Comparison of ENCODE assay signal across 10 cellular contexts in the genomic region with DNA sequence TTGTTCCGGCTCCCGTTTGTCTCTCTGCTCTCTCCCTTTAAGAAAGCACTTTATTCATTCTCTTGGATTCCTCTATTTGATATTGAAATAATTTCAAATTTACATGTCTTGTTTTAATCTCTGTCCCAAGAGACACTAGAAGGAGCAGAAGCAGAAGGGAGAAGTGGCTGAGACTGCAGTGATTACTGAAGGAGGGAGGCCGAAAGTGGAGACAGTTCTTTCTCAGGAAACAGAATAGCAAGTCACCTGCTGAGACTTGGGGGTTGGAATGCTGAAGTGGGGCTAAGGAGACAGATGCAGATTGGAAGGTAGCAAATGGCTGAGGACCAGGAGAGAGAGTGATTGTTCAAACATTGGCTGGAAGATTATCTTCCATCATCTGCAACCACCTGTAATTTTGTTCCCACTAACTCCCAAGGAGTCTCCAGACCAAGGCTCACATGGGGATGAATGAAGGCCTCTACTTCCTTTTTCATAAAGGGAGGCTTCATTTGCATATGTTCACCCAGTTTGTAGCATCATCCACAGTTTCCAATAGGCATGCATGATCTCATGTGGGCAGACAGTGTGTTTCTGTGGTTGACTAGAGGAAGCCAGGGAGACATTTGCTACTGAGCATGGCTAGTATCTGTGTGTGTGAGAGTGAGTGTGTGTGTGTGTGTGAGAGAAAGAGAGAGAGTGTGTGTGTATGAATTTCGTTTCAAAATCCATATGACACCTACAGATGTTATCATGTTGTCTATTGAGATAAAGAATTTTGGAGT. TPM values are rescaled to one million over a fixed set of nuclear protein-coding genes. Genes with fewer than 3 reads are reported as not detected.
DNase-seq lines count a peak whose midpoint lies in the region; ATAC-seq and TF ChIP-seq lines count a peak whose summit lies in the region.
"Had no signal": no experiment of that assay in that cellular context is flagged by ENCODE, and none has a peak within 500 bp of the region (broad histone marks: within the 10 kb centered on the region; RNA-seq: fewer than 3 reads in every experiment).

No MANE protein-coding gene starts in this region.

- no peaks in the 10 kb centered on the region for H3K36me3 ChIP-seq in CD8-positive, alpha-beta memory T cell (ENCODE audit: insufficient read depth, low read length)
- no peaks in the 10 kb centered on the region for H3K36me3 ChIP-seq in Loucy (ENCODE audit: insufficient read depth, low read length)
- H3K36me3 ChIP-seq: cardiac muscle cell had no signal

- CTCF ChIA-PET in CD8-positive, alpha-beta memory T cell (lab: Charles Lee), result no interaction called here

- no peaks in the 10 kb centered on the region for H3K9me3 ChIP-seq in CD8-positive, alpha-beta memory T cell (ENCODE audit: low read length)
- H3K9me3 ChIP-seq in Loucy (ENCODE audit: insufficient read depth, low read depth, low read length), result no peaks in the 10 kb centered on the region

- H2AFZ ChIP-seq in Loucy (ENCODE audit: low read length), result peak overlapping the region; percentile 14; the same call in 1 of the 2 replicates

- H3K4me2 ChIP-seq in Loucy (ENCODE audit: low read depth, low read length, poor library complexity, severe bottlenecking), result peak overlapping the region; percentile 52

- POLR2A ChIA-PET in CD8-positive, alpha-beta memory T cell (lab: Charles Lee), result no interaction called here

- no peaks in the 10 kb centered on the region for H4K20me1 ChIP-seq in Loucy (ENCODE audit: insufficient read depth, low read length, poor library complexity, severe bottlenecking)

- H3K4me3 Mint-ChIP-seq in CD8-positive, alpha-beta memory T cell, result peak overlapping the region in 3 of 7 donors; percentile 1 to 70 (median 46)
- peak overlapping the region; percentile 10 for H3K4me3 Mint-ChIP-seq in central memory CD8-positive, alpha-beta T cell
- no peak overlapping the region for H3K4me3 Mint-ChIP-seq in chondrocyte (ENCODE audit: unreplicated experiment)

- H3K79me2 ChIP-seq in Loucy (ENCODE audit: insufficient read depth, low read length), result no peaks in the 10 kb centered on the region

- H3K27me3 Mint-ChIP-seq in CD8-positive, alpha-beta memory T cell, result no peaks in the 10 kb centered on the region
- no peaks in the 10 kb centered on the region for H3K27me3 Mint-ChIP-seq in central memory CD8-positive, alpha-beta T cell
- H3K27me3 Mint-ChIP-seq in chondrocyte (ENCODE audit: low read depth), result peaks cover 7% of the 10 kb centered on the region

- peak overlapping the region; percentile 21 for H3K9ac ChIP-seq in Loucy (ENCODE audit: low read depth, low read length, poor library complexity, severe bottlenecking)

- no peaks in the 10 kb centered on the region for H3K9me3 Mint-ChIP-seq in CD8-positive, alpha-beta memory T cell
- no peaks in the 10 kb centered on the region for H3K9me3 Mint-ChIP-seq in central memory CD8-positive, alpha-beta T cell
- no peaks in the 10 kb centered on the region for H3K9me3 Mint-ChIP-seq in chondrocyte (ENCODE audit: low read depth)

- H3K4me1 Mint-ChIP-seq in CD8-positive, alpha-beta memory T cell, result peaks cover 23 to 24% (median 24%) of the 10 kb centered on the region in 3 donors
- peaks cover 20% of the 10 kb centered on the region for H3K4me1 Mint-ChIP-seq in central memory CD8-positive, alpha-beta T cell
- H3K4me1 Mint-ChIP-seq in chondrocyte (ENCODE audit: low read depth), result no peaks in the 10 kb centered on the region

- H3K4me3 ChIP-seq in CD8-positive, alpha-beta memory T cell (ENCODE audit: low read length), result no peak overlapping the region
- H3K4me3 ChIP-seq in Loucy (ENCODE audit: low read length, poor library complexity, severe bottlenecking), result peak overlapping the region; percentile 22
- H3K4me3 ChIP-seq: cardiac muscle cell, lung had no signal

- no peaks in the 10 kb centered on the region for H3K27me3 ChIP-seq in CD8-positive, alpha-beta memory T cell (ENCODE audit: insufficient read depth, low read length, poor library complexity, severe bottlenecking)
- H3K27me3 ChIP-seq in Loucy (ENCODE audit: insufficient read depth, low read length, poor library complexity, severe bottlenecking), result no peaks in the 10 kb centered on the region
- H3K27me3 ChIP-seq: cardiac muscle cell had no signal

- TF ChIP-seq CTCF in Loucy (conservative IDR thresholded peaks at IDR 0.05; ENCODE audit: low read length) (no peak), chondrocyte (IDR thresholded peaks at IDR 0.05) (no peak)

- H3K27ac ChIP-seq in CD8-positive, alpha-beta memory T cell (ENCODE audit: low read depth, low read length), result no peak overlapping the region
- H3K27ac ChIP-seq: cardiac muscle cell had no signal

- H3F3A ChIP-seq in Loucy (ENCODE audit: low read depth), result no peaks in the 10 kb centered on the region

- H3K9me2 ChIP-seq in Loucy (replicated peaks; ENCODE audit: low read depth, low read length), result no peaks in the 10 kb centered on the region

- peak; percentile 73 for ATAC-seq in GM21367 (IDR thresholded peaks at IDR 0.05; ENCODE audit: unreplicated experiment)
- ATAC-seq in central memory CD8-positive, alpha-beta T cell (replicated peaks; ENCODE audit: extremely low read depth, poor library complexity, severe bottlenecking), result peak; percentile 96

- H3K27ac Mint-ChIP-seq in CD8-positive, alpha-beta memory T cell, result peak overlapping the region in 7 of 8 donors; percentile 2 to 80 (median 66)
- H3K27ac Mint-ChIP-seq in central memory CD8-positive, alpha-beta T cell (ENCODE audit: low read depth), result peak overlapping the region; percentile 90
- H3K27ac Mint-ChIP-seq in chondrocyte (ENCODE audit: unreplicated experiment), result no peak overlapping the region

- H3K4me1 ChIP-seq in CD8-positive, alpha-beta memory T cell (ENCODE audit: insufficient read depth, low read length), result peaks cover 20% of the 10 kb centered on the region
- peaks cover 39% of the 10 kb centered on the region for H3K4me1 ChIP-seq in Loucy (ENCODE audit: insufficient read depth, low read length, poor library complexity, severe bottlenecking)

- peak in 3 of 5 donors; percentile 30 to 71 (median 59) for DNase-seq in CD8-positive, alpha-beta memory T cell
- DNase-seq in central memory CD8-positive, alpha-beta T cell (ENCODE audit: low spot score in 2 of 2), result peak in 1 of 2 donors; percentile 52
- DNase-seq in DMS114 treated with DMSO at 0.1 percent for 48 hours (lab: John Stamatoyannopoulos, UW; ENCODE audit: unreplicated experiment) (no peak), chondrocyte (ENCODE audit: low spot score) (no peak), NCI-H345 treated with DMSO at 0.1 percent for 48 hours (lab: John Stamatoyannopoulos, UW; ENCODE audit: unreplicated experiment) (no peak), midbrain (lab: John Stamatoyannopoulos, UW) (no peak)

- no peaks in the 10 kb centered on the region for H3K36me3 Mint-ChIP-seq in CD8-positive, alpha-beta memory T cell
- H3K36me3 Mint-ChIP-seq in central memory CD8-positive, alpha-beta T cell (ENCODE audit: insufficient read depth), result peaks cover 8% of the 10 kb centered on the region
- no peaks in the 10 kb centered on the region for H3K36me3 Mint-ChIP-seq in chondrocyte (ENCODE audit: low read depth)

RNA-seq across cellular contexts. Expression of gene LTF, which starts 24.0 kb away (rescaled TPM):
- not detected for total RNA-seq in CD8-positive, alpha-beta memory T cell
- polyA plus RNA-seq in CD8-positive, alpha-beta memory T cell, result not detected
- not detected in 3 replicates for total RNA-seq in chondrocyte
- total RNA-seq: cardiac muscle cell had no signal
- polyA plus RNA-seq: cardiac muscle cell had no signal

RNA-seq across cellular contexts. Expression of gene CCRL2, which starts 33.7 kb away (rescaled TPM):
- total RNA-seq in CD8-positive, alpha-beta memory T cell, result 1 to 10 TPM; 2.7 to 3.0 TPM
- polyA plus RNA-seq in CD8-positive, alpha-beta memory T cell, result 2.3 TPM
- not detected in 3 replicates for total RNA-seq in chondrocyte

RNA-seq across cellular contexts. Expression of gene RTP3, which starts 57.1 kb away (rescaled TPM):
- not detected for total RNA-seq in CD8-positive, alpha-beta memory T cell
- polyA plus RNA-seq in CD8-positive, alpha-beta memory T cell, result not detected
- not detected in 3 replicates for total RNA-seq in chondrocyte
- total RNA-seq: cardiac muscle cell, lung had no signal
- polyA plus RNA-seq: cardiac muscle cell, lung had no signal

Comparison
In these comparisons a context has a peak if more than half of its experiments do, and no peak if none do; other contexts are left out.
1. DNase-seq: peak in CD8-positive, alpha-beta memory T cell (3 of 5); none in DMS114 treated with DMSO at 0.1 percent for 48 hours (single experiment), chondrocyte (single experiment), NCI-H345 treated with DMSO at 0.1 percent for 48 hours (single experiment) and midbrain (single experiment).